1 cellular context compared by ENCODE assay signal in genomic region chr18:12307251-12307736, GRCh38.
TF ChIP-seq lines count a peak whose summit lies in the region.

No MANE protein-coding gene starts in this region.

TF ChIP-seq in H1, 55 proteins besides CTCF, POLR2A, EP300 and RAD21:
- TF ChIP-seq RBBP5 (IDR thresholded peaks at IDR 0.05; ENCODE audit: borderline replicate concordance, low read depth, low read length) (0 out of 2 replicates have a peak, but pooled peaks have one; percentile 15), SRF (IDR thresholded peaks at IDR 0.05; ENCODE audit: low read depth, low read length) (no peak), EZH2 (IDR thresholded peaks at IDR 0.05; ENCODE audit: low read depth, low read length, severe bottlenecking) (no peak), JUND (IDR thresholded peaks at IDR 0.05; ENCODE audit: low read length) (no peak), BCL11A (IDR thresholded peaks at IDR 0.05; ENCODE audit: low read depth in 2 of 2, low read length in 2 of 2) (no peak), EGR1 (IDR thresholded peaks at IDR 0.05; ENCODE audit: borderline replicate concordance, low read depth, low read length) (no peak), TAF1 (IDR thresholded peaks at IDR 0.05; ENCODE audit: low read depth, low read length) (no peak), HDAC2 (IDR thresholded peaks at IDR 0.05; ENCODE audit: borderline replicate concordance in 1 of 2, low read depth in 2 of 2, low read length in 2 of 2) (peak; percentile 62 to 73; a peak in 2 of 4 replicates), E2F6 (IDR thresholded peaks at IDR 0.05) (no peak), GTF2F1 (IDR thresholded peaks at IDR 0.05; ENCODE audit: borderline replicate concordance, low read depth, low read length) (no peak), BACH1 (IDR thresholded peaks at IDR 0.05; ENCODE audit: low read length) (no peak), TCF12 (IDR thresholded peaks at IDR 0.05; ENCODE audit: low read depth, low read length) (peak; percentile 16; the same call in 1 of the 2 replicates), CHD2 (IDR thresholded peaks at IDR 0.05; ENCODE audit: low read length) (no peak), ZNF274 (IDR thresholded peaks at IDR 0.05; ENCODE audit: borderline replicate concordance, extremely low read depth, low read length) (no peak), BRCA1 (IDR thresholded peaks at IDR 0.05; ENCODE audit: low read depth, low read length) (no peak), RFX5 (IDR thresholded peaks at IDR 0.05; ENCODE audit: borderline replicate concordance, low read depth, low read length) (no peak), YY1 (IDR thresholded peaks at IDR 0.05; ENCODE audit: low read depth, low read length) (no peak), TEAD4 (IDR thresholded peaks at IDR 0.05; ENCODE audit: low read depth, low read length) (no peak), TAF7 (optimal IDR thresholded peaks at IDR 0.05; ENCODE audit: borderline replicate concordance, low read depth, low read length) (no peak), CHD7 (IDR thresholded peaks at IDR 0.05; ENCODE audit: insufficient replicate concordance, low read length) (no peak), RXRA (IDR thresholded peaks at IDR 0.05; ENCODE audit: insufficient read depth, low read depth, low read length) (no peak), SIX5 (IDR thresholded peaks at IDR 0.05; ENCODE audit: low read depth, low read length) (no peak), RNF2 (IDR thresholded peaks at IDR 0.05; ENCODE audit: borderline replicate concordance, low read depth, low read length, missing control alignments, poor library complexity, severe bottlenecking) (no peak)
